Comparison of ENCODE assay signal across 16 cellular contexts in the genomic region with DNA sequence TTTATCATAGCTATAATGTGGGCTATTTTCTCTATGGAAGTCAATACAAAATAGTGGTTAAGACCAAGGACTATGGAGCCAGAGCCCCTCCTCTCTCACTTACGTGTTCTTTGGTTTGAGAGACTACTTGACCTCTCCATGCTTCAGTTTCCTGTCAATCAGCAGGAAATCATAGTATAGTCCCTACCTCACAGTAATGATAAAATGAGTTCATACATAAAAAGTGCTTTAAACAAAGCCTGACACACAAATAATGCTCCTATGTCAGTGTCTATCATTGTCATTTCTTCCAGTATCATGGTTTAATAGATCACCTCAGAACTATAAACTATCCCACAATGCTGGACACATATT.
A peak's percentile ranks its signal among the peaks of the same experiment; 100 is the strongest.
DNase-seq lines count a peak whose midpoint lies in the region; ATAC-seq, FAIRE-seq and TF ChIP-seq lines count a peak whose summit lies in the region.
"Had no signal": no experiment of that assay in that cellular context is flagged by ENCODE, and none has a peak within 500 bp of the region (broad histone marks: within the 10 kb centered on the region; RNA-seq: fewer than 3 reads in every experiment).

No MANE protein-coding gene starts in this region.

- peaks cover 66% of the 10 kb centered on the region for H3K4me1 ChIP-seq in neural progenitor cell

- H3K27me3 ChIP-seq in neural progenitor cell: no peaks in the 10 kb centered on the region
- H3K27me3 ChIP-seq: spleen, tibial nerve had no signal

- in situ Hi-C loops in G401 (cut with HindIII; ENCODE audit: low sequenced_read_pairs): no loop called here

- FAIRE-seq in H54 (lab: Jason Lieb, UNC): peak; percentile 52
- FAIRE-seq: keratinocyte had no signal

- H3K4me2 ChIP-seq in neural progenitor cell: peak overlapping the region; percentile 3

- peaks cover 54% of the 10 kb centered on the region for H3K4me1 Mint-ChIP-seq in neural progenitor cell

- no peak for TF ChIP-seq CTCF in neural progenitor cell (IDR thresholded peaks at IDR 0.05)

- no peaks in the 10 kb centered on the region for H3K27me3 Mint-ChIP-seq in neural progenitor cell (ENCODE audit: insufficient read depth, low read depth)
- H3K27me3 Mint-ChIP-seq: CD8-positive, alpha-beta memory T cell had no signal

- TF ChIP-seq POLR2A in H54 (IDR thresholded peaks at IDR 0.05; ENCODE audit: low read depth, low read length): no peak

- H3K4me3 ChIP-seq in neural progenitor cell: no peak overlapping the region
- H3K4me3 ChIP-seq: spleen, tibial nerve had no signal

- H3F3A ChIP-seq in neural progenitor cell (ENCODE audit: low read depth): peaks cover 31% of the 10 kb centered on the region

- H3K9me3 ChIP-seq in neural progenitor cell (ENCODE audit: low read depth): no peaks in the 10 kb centered on the region
- H3K9me3 ChIP-seq: spleen, tibial nerve had no signal

- no peaks in the 10 kb centered on the region for H3K36me3 Mint-ChIP-seq in neural progenitor cell

- H4K20me1 ChIP-seq in neural progenitor cell (ENCODE audit: low read depth): peaks cover 100% of the 10 kb centered on the region

- H3K27ac Mint-ChIP-seq in neural progenitor cell: peak overlapping the region; percentile 20

- peaks cover 100% of the 10 kb centered on the region for H3K79me2 ChIP-seq in neural progenitor cell (ENCODE audit: low read depth)

- H3K9ac ChIP-seq in neural progenitor cell: no peak overlapping the region

- H3K4me3 Mint-ChIP-seq in neural progenitor cell: no peak overlapping the region
- H3K4me3 Mint-ChIP-seq: CD8-positive, alpha-beta memory T cell had no signal

- no peak overlapping the region for H2AFZ ChIP-seq in neural progenitor cell (replicated peaks)

- H3K27ac ChIP-seq in neural progenitor cell: no peak overlapping the region
- H3K27ac ChIP-seq: tibial nerve had no signal

- ATAC-seq in GM19397 (IDR thresholded peaks at IDR 0.05; ENCODE audit: unreplicated experiment): no peak

- H3K36me3 ChIP-seq in neural progenitor cell: no peaks in the 10 kb centered on the region
- H3K36me3 ChIP-seq: spleen, tibial nerve had no signal

- no peaks in the 10 kb centered on the region for H3K9me3 Mint-ChIP-seq in neural progenitor cell
- H3K9me3 Mint-ChIP-seq: CD8-positive, alpha-beta memory T cell had no signal

- no peak for DNase-seq in H54 (ENCODE audit: insufficient read length, low spot score)
- peak; percentile 51 for DNase-seq in NCI-H510A (lab: John Stamatoyannopoulos, UW)
- peak; percentile 83 for DNase-seq in dermis blood vessel endothelial cell
- no peak for DNase-seq in neural progenitor cell (ENCODE audit: low spot score)
- DNase-seq in midbrain (lab: John Stamatoyannopoulos, UW): no peak
- DNase-seq in activated effector memory CD4-positive, alpha-beta T cell treated with anti-CD3 and anti-CD28 coated beads, Interleukin-2, amount 50 U/mL, for 16 hours: no peak
- DNase-seq in G401 (ENCODE audit: low spot score): no peak
- DNase-seq: activated CD4-positive, alpha-beta T cell treated with anti-CD3 and anti-CD28 coated beads, Interleukin-2, amount 50 U/mL, for 4 hours; CD8-positive, alpha-beta memory T cell; foreskin melanocyte; NCI-H146; NK-92 treated with Interleukin-12 subunit alpha and Interleukin-12 subunit beta, amount 100 ng/mL, for 24 hours; spleen had no signal

Comparison
In these comparisons a context has a peak if more than half of its experiments do, and no peak if none do; other contexts are left out.
1. DNase-seq: peak in NCI-H510A (single experiment) and dermis blood vessel endothelial cell (single experiment); none in H54 (single experiment), neural progenitor cell (single experiment), midbrain (single experiment), activated effector memory CD4-positive, alpha-beta T cell treated with anti-CD3 and anti-CD28 coated beads, Interleukin-2, amount 50 U/mL, for 16 hours (single experiment) and G401 (single experiment).